ENCODE assay signal across 19 cellular contexts in genomic region chr2:152427902-152428301, GRCh38.
DNase-seq lines count a peak whose midpoint lies in the region; ATAC-seq, FAIRE-seq and TF ChIP-seq lines count a peak whose summit lies in the region.
"Had no signal": no experiment of that assay in that cellular context is flagged by ENCODE, and none has a peak within 500 bp of the region (broad histone marks: within the 10 kb centered on the region; RNA-seq: fewer than 3 reads in every experiment).

No MANE protein-coding gene starts in this region.

- no peak for TF ChIP-seq EP300 in Ishikawa (IDR thresholded peaks at IDR 0.05; ENCODE audit: borderline replicate concordance)
- no peak for TF ChIP-seq EP300 in K562 (IDR thresholded peaks at IDR 0.05; ENCODE audit: low read length)

- H3K4me2 ChIP-seq in K562 (ENCODE audit: insufficient read depth, low read length), result no peak overlapping the region
- H3K4me2 ChIP-seq in keratinocyte (ENCODE audit: control insufficient read depth, extremely low read depth, insufficient read depth, low read depth, low read length), result no peak overlapping the region

- BruUV-seq in A673 (replicated peaks; lab: Mats Ljungman, UMichigan) (no TSS peak), K562 (replicated peaks; lab: Mats Ljungman, UMichigan) (no TSS peak)

- H3K4me3 ChIP-seq in A673 (ENCODE audit: low read depth, low read length, poor library complexity, severe bottlenecking) (no peak overlapping the region), K562 (no peak overlapping the region), keratinocyte (ENCODE audit: control insufficient read depth in 2 of 3, extremely low read depth in 1 of 3, insufficient read depth in 2 of 3, low read depth in 1 of 3, low read length in 3 of 3) (no peak overlapping the region), WERI-Rb-1 (ENCODE audit: low read depth, low read length) (no peak overlapping the region)
- H3K4me3 ChIP-seq: SJCRH30 had no signal

- intact Hi-C loops in A673 (cut with micrococcal nuclease; ENCODE audit: unreplicated experiment), result no loop called here
- intact Hi-C loops in K562 (cut with micrococcal nuclease), result no loop called here

- POLR2A ChIA-PET in A673 (lab: Charles Lee; ENCODE audit: low non-redundant PET), result no interaction called here
- POLR2A ChIA-PET in K562 (lab: Yijun Ruan, JAX), result no interaction called here

- TF ChIP-seq RAD21 in Ishikawa (IDR thresholded peaks at IDR 0.05; ENCODE audit: low read depth) (no peak), K562 (CRISPR knock-in tag; conservative IDR thresholded peaks at IDR 0.05 in 1 of 2, IDR thresholded peaks at IDR 0.05 in 1 of 2) (no peak)

- H3K36me3 ChIP-seq in A673 (ENCODE audit: insufficient read depth, low read length, poor library complexity, severe bottlenecking) (no peaks in the 10 kb centered on the region), K562 (ENCODE audit: control insufficient read depth, insufficient read depth, low read length) (no peaks in the 10 kb centered on the region), keratinocyte (ENCODE audit: control insufficient read depth in 2 of 2, extremely low read depth in 1 of 2, insufficient read depth in 2 of 2, low read length in 2 of 2) (no peaks in the 10 kb centered on the region), WERI-Rb-1 (no peaks in the 10 kb centered on the region)
- H3K36me3 ChIP-seq: SJCRH30 had no signal

- H3K27me3 ChIP-seq in A673 (replicated peaks; ENCODE audit: insufficient read depth, low read depth, low read length, poor library complexity) (no peaks in the 10 kb centered on the region), K562 (ENCODE audit: control insufficient read depth in 2 of 2, insufficient read depth in 2 of 2, low read length in 2 of 2) (peaks cover 0 to 3% of the 10 kb centered on the region in 2 experiments; a peak in 1 of 5 replicates), keratinocyte (ENCODE audit: control insufficient read depth, extremely low read depth, insufficient read depth, low read length) (no peaks in the 10 kb centered on the region), WERI-Rb-1 (ENCODE audit: insufficient read depth, low read depth, severe bottlenecking) (no peaks in the 10 kb centered on the region)
- H3K27me3 ChIP-seq: SJCRH30 had no signal

- H4K20me1 ChIP-seq in K562 (replicated peaks; ENCODE audit: control insufficient read depth, insufficient read depth, low read length) (no peaks in the 10 kb centered on the region), keratinocyte (ENCODE audit: control insufficient read depth, extremely low read depth, insufficient read depth, low read length) (no peaks in the 10 kb centered on the region)

- H3K27ac ChIP-seq in A673 (ENCODE audit: low read depth, low read length, poor library complexity, severe bottlenecking), result peak overlapping the region; percentile 20
- H3K27ac ChIP-seq in K562 (ENCODE audit: extremely low read depth, low read depth, low read length), result no peak overlapping the region
- peak overlapping the region; percentile 13 for H3K27ac ChIP-seq in keratinocyte (ENCODE audit: control insufficient read depth, insufficient read depth, low read length)
- H3K27ac ChIP-seq in WERI-Rb-1, result no peak overlapping the region
- H3K27ac ChIP-seq: SJCRH30 had no signal

- CTCF ChIA-PET in A673 (lab: Charles Lee) (no interaction called here), K562 (lab: Yijun Ruan, JAX; ENCODE audit: low intra/inter-chr PET ratio) (no interaction called here)

- H3K9me3 ChIP-seq in A673 (ENCODE audit: low read depth, low read length, poor library complexity, severe bottlenecking) (no peaks in the 10 kb centered on the region), K562 (replicated peaks; ENCODE audit: control insufficient read depth, insufficient read depth, low read depth, low read length) (no peaks in the 10 kb centered on the region), keratinocyte (ENCODE audit: control insufficient read depth, low read depth, low read length) (no peaks in the 10 kb centered on the region), WERI-Rb-1 (ENCODE audit: severe bottlenecking) (peaks cover 3% of the 10 kb centered on the region)

- H3K79me2 ChIP-seq in K562 (ENCODE audit: control insufficient read depth, insufficient read depth, low read length), result no peaks in the 10 kb centered on the region
- H3K79me2 ChIP-seq in keratinocyte (ENCODE audit: control insufficient read depth, insufficient read depth, low read length), result peaks cover 85% of the 10 kb centered on the region

- no peak for TF ChIP-seq CTCF in A673 (conservative IDR thresholded peaks at IDR 0.05; ENCODE audit: low read depth, low read length)
- TF ChIP-seq CTCF in K562 (IDR thresholded peaks at IDR 0.05 in 2 of 3, conservative IDR thresholded peaks at IDR 0.05 in 1 of 3; ENCODE audit: insufficient read depth in 2 of 3, low read depth in 1 of 3, low read length in 3 of 3), result no peak
- TF ChIP-seq CTCF in keratinocyte (optimal IDR thresholded peaks at IDR 0.05 in 1 of 3, IDR thresholded peaks at IDR 0.05 in 1 of 3, conservative IDR thresholded peaks at IDR 0.05 in 1 of 3; ENCODE audit: extremely low read depth in 1 of 3, insufficient read depth in 2 of 3, low read length in 3 of 3), result no peak
- TF ChIP-seq CTCF in D721Med (IDR thresholded peaks at IDR 0.05; ENCODE audit: insufficient read depth, missing control alignments), result no peak
- TF ChIP-seq CTCF in WERI-Rb-1 (IDR thresholded peaks at IDR 0.05; ENCODE audit: low read depth, low read length), result no peak

- DNase-seq in A673 (ENCODE audit: low spot score), result no peak
- no peak for DNase-seq in K562 (ENCODE audit: extremely low read depth in 1 of 4, low spot score in 3 of 4)
- DNase-seq in keratinocyte (ENCODE audit: low read depth, low spot score), result no peak
- no peak for DNase-seq in globus pallidus (ENCODE audit: low spot score)
- DNase-seq in D721Med (ENCODE audit: insufficient read length, low spot score), result no peak
- no peak for DNase-seq in WERI-Rb-1
- DNase-seq: DMS79 treated with DMSO at 0.1 percent for 48 hours, H9, Kasumi-1, MM.1S, NCI-H1092, NCI-H1436 treated with DMSO at 0.1 percent for 48 hours, NCI-H2029, NCI-H345, NCI-H524 treated with DMSO at 0.1 percent for 48 hours, PC-3, SJCRH30 had no signal

- dilution Hi-C loops in keratinocyte (cut with MboI; ENCODE audit: extremely low pct_ligation_motif_present, low sequenced_read_pairs), result no loop called here

- no peaks in the 10 kb centered on the region for H3K9me1 ChIP-seq in K562 (ENCODE audit: control insufficient read depth, insufficient read depth, low read length)
- H3K9me1 ChIP-seq in keratinocyte (ENCODE audit: control insufficient read depth, extremely low read depth, insufficient read depth, low read length), result no peaks in the 10 kb centered on the region

- TF ChIP-seq POLR2A in K562 (conservative IDR thresholded peaks at IDR 0.05), result no peak

- no peak for ATAC-seq in K562
- ATAC-seq in activated CD4-positive, CD25-positive, alpha-beta regulatory T cell treated with anti-CD3 and anti-CD28 coated beads, Interleukin-2, amount 50 U/mL, for 24 hours, result no peak
- ATAC-seq: PC-3 had no signal

- no peak overlapping the region for H2AFZ ChIP-seq in K562 (ENCODE audit: low read depth, low read length)
- no peak overlapping the region for H2AFZ ChIP-seq in keratinocyte (ENCODE audit: control insufficient read depth, low read length)

- in situ Hi-C loops in K562 (cut with MboI), result no loop called here

- H3K4me1 ChIP-seq in A673 (ENCODE audit: insufficient read depth, low read length, poor library complexity, severe bottlenecking) (peaks cover 77% of the 10 kb centered on the region), K562 (replicated peaks in 1 of 2; ENCODE audit: control insufficient read depth in 2 of 2, insufficient read depth in 2 of 2, low read length in 2 of 2) (no peaks in the 10 kb centered on the region), keratinocyte (ENCODE audit: control insufficient read depth, extremely low read depth, insufficient read depth, low read length) (peaks cover 41% of the 10 kb centered on the region)
- H3K4me1 ChIP-seq: SJCRH30 had no signal

- FAIRE-seq in K562 (lab: Jason Lieb, UNC), result no peak
- no peak for FAIRE-seq in keratinocyte (lab: Jason Lieb, UNC)
- no peak for FAIRE-seq in D721Med (lab: Jason Lieb, UNC)

- H3K9ac ChIP-seq in K562 (ENCODE audit: insufficient read depth in 1 of 2, low read depth in 2 of 2, low read length in 2 of 2), result no peak overlapping the region
- no peak overlapping the region for H3K9ac ChIP-seq in keratinocyte (ENCODE audit: control insufficient read depth, extremely low read depth, insufficient read depth, low read length)

- 0% methylated on average over 1 of the region's 1 CpG for WGBS in K562 (ENCODE audit: insufficient coverage, low coverage, missing lambda C conversion rate)

TF ChIP-seq in Ishikawa, 13 proteins besides CTCF, POLR2A, EP300 and RAD21 (continues in another document):
- TF ChIP-seq TCF12 (IDR thresholded peaks at IDR 0.05; ENCODE audit: low read depth), result no peak
- peak; percentile 46 for TF ChIP-seq NFIC (IDR thresholded peaks at IDR 0.05)
- TF ChIP-seq TAF1 (IDR thresholded peaks at IDR 0.05; ENCODE audit: low read depth), result no peak
- TF ChIP-seq TEAD4 (IDR thresholded peaks at IDR 0.05), result no peak
- no peak for TF ChIP-seq EGR1 (IDR thresholded peaks at IDR 0.05)

TF ChIP-seq in K562, 482 proteins besides CTCF, POLR2A, EP300 and RAD21:
- TF ChIP-seq HSF4 (CRISPR knock-in tag; IDR thresholded peaks at IDR 0.05; ENCODE audit: borderline replicate concordance) (no peak), POLR3A (IDR thresholded peaks at IDR 0.05; ENCODE audit: borderline replicate concordance, extremely low read depth, insufficient read depth, insufficient read length) (no peak), IRF1 (CRISPR knock-in tag; IDR thresholded peaks at IDR 0.05; ENCODE audit: borderline replicate concordance) (no peak), FOXK2 (conservative IDR thresholded peaks at IDR 0.05 in 1 of 2, IDR thresholded peaks at IDR 0.05 in 1 of 2; ENCODE audit: low read depth in 2 of 2) (no peak), MAFG (tag; conservative IDR thresholded peaks at IDR 0.05) (0 out of 2 replicates have a peak, but pooled peaks have one; percentile 18), ZNF316 (IDR thresholded peaks at IDR 0.05) (peak; percentile 29; the same call in 1 of the 2 replicates)

Comparison
In these comparisons a context has a peak if more than half of its experiments do, and no peak if none do; other contexts are left out.
1. H3K27ac ChIP-seq: peak in A673 (single experiment) and keratinocyte (single experiment); none in K562 (single experiment) and WERI-Rb-1 (single experiment).